Comparison of ENCODE assay signal across 12 cellular contexts in genomic region chr6:46954819-46955520, GRCh38. TPM values are rescaled to one million over a fixed set of nuclear protein-coding genes. Genes with fewer than 3 reads are reported as not detected.
DNase-seq lines count a peak whose midpoint lies in the region; ATAC-seq lines count a peak whose summit lies in the region.
"Had no signal": no experiment of that assay in that cellular context is flagged by ENCODE, and none has a peak within 500 bp of the region (broad histone marks: within the 10 kb centered on the region; RNA-seq: fewer than 3 reads in every experiment).

No MANE protein-coding gene starts in this region.

- ATAC-seq in HG03045 (IDR thresholded peaks at IDR 0.05; ENCODE audit: unreplicated experiment), result no peak
- ATAC-seq in GM18861 (IDR thresholded peaks at IDR 0.05; ENCODE audit: unreplicated experiment), result no peak

- no peaks in the 10 kb centered on the region for H3K9me3 ChIP-seq in skeletal muscle tissue (ENCODE audit: control insufficient read depth in 3 of 3, low read length in 3 of 3)
- H3K9me3 ChIP-seq: uterus had no signal

- peaks cover 0 to 2% (median 0%) of the 10 kb centered on the region in 3 donors for H3K27me3 ChIP-seq in skeletal muscle tissue (ENCODE audit: control insufficient read depth in 3 of 3, insufficient read depth in 3 of 3, low read length in 3 of 3)
- H3K27me3 ChIP-seq: uterus had no signal

- peak overlapping the region; percentile 33 for H3K27ac ChIP-seq in skeletal muscle tissue (ENCODE audit: low read depth, low read length)

- H3K9ac ChIP-seq in skeletal muscle tissue (ENCODE audit: low read depth in 1 of 3, low read length in 3 of 3), result no peak overlapping the region

- H3K4me1 ChIP-seq in skeletal muscle tissue (ENCODE audit: control insufficient read depth in 3 of 3, insufficient read depth in 3 of 3, low read length in 3 of 3), result peaks cover 0 to 5% (median 3%) of the 10 kb centered on the region in 3 donors
- H3K4me1 ChIP-seq: uterus had no signal

- H3K4me3 ChIP-seq in skeletal muscle tissue (ENCODE audit: low read length in 3 of 3), result peak overlapping the region in 2 of 3 donors; percentile 17 to 34
- H3K4me3 ChIP-seq: uterus had no signal

- no peaks in the 10 kb centered on the region for H3K36me3 ChIP-seq in skeletal muscle tissue (ENCODE audit: control insufficient read depth in 3 of 3, insufficient read depth in 3 of 3, low read length in 3 of 3)
- H3K36me3 ChIP-seq: uterus had no signal

- DNase-seq in NCI-H2227 (lab: John Stamatoyannopoulos, UW; ENCODE audit: unreplicated experiment) (peak; percentile 5), NCI-H2227 treated with DMSO at 0.1 percent for 48 hours (lab: John Stamatoyannopoulos, UW) (no peak), NCI-H69 (lab: John Stamatoyannopoulos, UW) (peak; percentile 95), glomerular visceral epithelial cell (ENCODE audit: extremely low spot score) (peak; percentile 42), SKM-1 (lab: John Stamatoyannopoulos, UW; ENCODE audit: unreplicated experiment) (no peak)
- DNase-seq: NCI-H187, T-helper 9 cell, uterus had no signal

RNA-seq across cellular contexts. Expression of gene ADGRF5, which starts 33.2 kb away (rescaled TPM):
- 26.1 TPM for total RNA-seq in skeletal muscle tissue
- total RNA-seq: activated CD8-positive, alpha-beta memory T cell treated with anti-CD3 and anti-CD28 coated beads for 36 hours had no signal

Comparison
In these comparisons a context has a peak if more than half of its experiments do, and no peak if none do; other contexts are left out.
1. DNase-seq: peak in NCI-H2227 (single experiment), NCI-H69 (single experiment) and glomerular visceral epithelial cell (single experiment); none in NCI-H2227 treated with DMSO at 0.1 percent for 48 hours (single experiment) and SKM-1 (single experiment).